ENCODE assay signal across 19 cellular contexts in genomic region chr10:128001346-128001745, GRCh38.
"Had no signal": no experiment of that assay in that cellular context is flagged by ENCODE, and none has a peak within 500 bp of the region (broad histone marks: within the 10 kb centered on the region; RNA-seq: fewer than 3 reads in every experiment).

No MANE protein-coding gene starts in this region.

- H3K36me3 ChIP-seq: adrenal gland, breast epithelium, prostate gland, WERI-Rb-1 had no signal

- ATAC-seq: activated CD8-positive, alpha-beta memory T cell treated with anti-CD3 and anti-CD28 coated beads, Interleukin-2, amount 10 ng/mL, durations not matched to agents 7 days and 5 days; activated CD8-positive, alpha-beta T cell treated with anti-CD3 and anti-CD28 coated beads for 36 hours; effector memory CD8-positive, alpha-beta T cell; stimulated activated effector memory CD8-positive, alpha-beta T cell treated with anti-CD3 and anti-CD28 coated beads, Interleukin-12 subunit alpha, Interleukin-12 subunit beta, amount 100 ng/mL, for 72 hours had no signal

- H3K4me3 ChIP-seq: adrenal gland, breast epithelium, lung, prostate gland, testis had no signal

- H3K27ac ChIP-seq: prostate gland, testis, WERI-Rb-1 had no signal

- H3K4me1 ChIP-seq: breast epithelium, prostate gland had no signal

- H3K9me3 ChIP-seq: adrenal gland, breast epithelium, prostate gland, testis had no signal

- H3K27me3 ChIP-seq: adrenal gland, breast epithelium, testis had no signal

- DNase-seq: activated CD4-positive, alpha-beta T cell treated with anti-CD3 and anti-CD28 coated beads, Interleukin-2, amount 10 ng/mL, durations not matched to agents 7 days and 5 days; activated CD4-positive, CD25-positive, alpha-beta regulatory T cell treated with anti-CD3 and anti-CD28 coated beads, Interleukin-2, amount 50 U/mL, for 72 hours; activated CD8-positive, alpha-beta memory T cell treated with anti-CD3 and anti-CD28 coated beads, Interleukin-2, amount 10 ng/mL, durations not matched to agents 7 days and 5 days; activated CD8-positive, alpha-beta T cell treated with anti-CD3 and anti-CD28 coated beads for 36 hours; activated naive CD4-positive, alpha-beta T cell; activated T-cell treated with anti-CD3 and anti-CD28 coated beads for 4 hours; cerebellar nuclear complex; effector memory CD8-positive, alpha-beta T cell; foreskin melanocyte; naive B cell; stimulated activated CD4-positive, alpha-beta T cell treated with anti-CD3 and anti-CD28 coated beads, Interleukin-1b, Interleukin-23, amount 100 ng/mL, for 48 hours; stimulated activated naive CD8-positive, alpha-beta T cell treated with anti-CD3 and anti-CD28 coated beads, Interleukin-15, amount 100 ng/mL, for 72 hours; testis; WERI-Rb-1 had no signal
